Comparison of ENCODE assay signal across 33 cellular contexts in genomic region chr2:130357864-130358263, GRCh38.
"Had no signal": no experiment of that assay in that cellular context is flagged by ENCODE, and none has a peak within 500 bp of the region (broad histone marks: within the 10 kb centered on the region; RNA-seq: fewer than 3 reads in every experiment).

No MANE protein-coding gene starts in this region.

- H3K4me3 Mint-ChIP-seq: activated B cell treated with CpG ODN at 0.5 μM for 24 hours; activated CD8-positive, alpha-beta memory T cell treated with anti-CD3 and anti-CD28 coated beads, Interleukin-2, amount 10 ng/mL, durations not matched to agents 7 days and 5 days; activated naive CD4-positive, alpha-beta T cell treated with anti-CD3 and anti-CD28 coated beads, Interleukin-2, amount 10 ng/mL, durations not matched to agents 7 days and 5 days; activated naive CD8-positive, alpha-beta T cell treated with anti-CD3 and anti-CD28 coated beads, Interleukin-2, amount 10 ng/mL, durations not matched to agents 7 days and 5 days; endodermal cell; T-helper 17 cell; T-helper 2 cell treated with Interferon-gamma antibody and Interleukin-4, amounts not matched to agents 5 μg/mL and 100 μg/mL, for 36 hours had no signal

- H3K27ac ChIP-seq: ascending aorta, breast epithelium, cardiac muscle cell, colonic mucosa, WERI-Rb-1 had no signal

- H3K9me3 Mint-ChIP-seq: activated B cell treated with CpG ODN at 0.5 μM for 24 hours; activated naive CD4-positive, alpha-beta T cell treated with anti-CD3 and anti-CD28 coated beads, Interleukin-2, amount 50 U/mL, for 72 hours; activated naive CD8-positive, alpha-beta T cell treated with anti-CD3 and anti-CD28 coated beads, Interleukin-2, amount 10 ng/mL, durations not matched to agents 7 days and 5 days; activated T-helper 1 cell treated with anti-CD3 and anti-CD28 coated beads, Interleukin-12 subunit alpha, Interleukin-12 subunit beta, Interleukin-2, Interleukin-4 antibody, amounts not matched to agents 30 ng/mL and 10 ng/mL and 1 ng/mL, durations not matched to agents 14 hours and 24 hours and 36 hours; T-helper 2 cell treated with Interferon-gamma antibody and Interleukin-4, amounts not matched to agents 5 μg/mL and 100 μg/mL, for 36 hours had no signal

- H3K36me3 Mint-ChIP-seq: activated naive CD8-positive, alpha-beta T cell treated with anti-CD3 and anti-CD28 coated beads, Interleukin-2, amount 10 ng/mL, durations not matched to agents 7 days and 5 days had no signal

- FAIRE-seq: frontal cortex had no signal

- H3K36me3 ChIP-seq: ascending aorta, breast epithelium, cardiac muscle cell, colonic mucosa, WERI-Rb-1 had no signal

- H3K27me3 Mint-ChIP-seq: activated B cell treated with CpG ODN at 0.5 μM for 24 hours; activated CD8-positive, alpha-beta memory T cell treated with anti-CD3 and anti-CD28 coated beads, Interleukin-2, amount 10 ng/mL, durations not matched to agents 7 days and 5 days; brain; T-helper 17 cell had no signal

- H3K27ac Mint-ChIP-seq: activated B cell treated with CpG ODN at 0.5 μM for 24 hours; activated CD8-positive, alpha-beta memory T cell treated with anti-CD3 and anti-CD28 coated beads, Interleukin-2, amount 10 ng/mL, durations not matched to agents 7 days and 5 days; activated naive CD4-positive, alpha-beta T cell treated with anti-CD3 and anti-CD28 coated beads, Interleukin-2, amount 10 ng/mL, durations not matched to agents 7 days and 5 days; activated naive CD4-positive, alpha-beta T cell treated with anti-CD3 and anti-CD28 coated beads, Interleukin-2, amount 50 U/mL, for 72 hours; activated naive CD8-positive, alpha-beta T cell treated with anti-CD3 and anti-CD28 coated beads, Interleukin-2, amount 10 ng/mL, durations not matched to agents 7 days and 5 days; activated T-helper 1 cell treated with anti-CD3 and anti-CD28 coated beads, Interleukin-12 subunit alpha, Interleukin-12 subunit beta, Interleukin-2, Interleukin-4 antibody, amounts not matched to agents 30 ng/mL and 10 ng/mL and 1 ng/mL, durations not matched to agents 14 hours and 24 hours and 36 hours; brain; endodermal cell; T-helper 17 cell; T-helper 2 cell treated with Interferon-gamma antibody and Interleukin-4, amounts not matched to agents 5 μg/mL and 100 μg/mL, for 36 hours had no signal

- DNase-seq: activated B cell treated with CpG ODN at 0.5 μM for 24 hours; activated CD4-positive, alpha-beta T cell treated with anti-CD3 and anti-CD28 coated beads for 48 hours; activated CD4-positive, alpha-beta T cell treated with anti-CD3 and anti-CD28 coated beads, Interleukin-2, amount 50 U/mL, for 1 hour; activated CD4-positive, alpha-beta T cell treated with anti-CD3 and anti-CD28 coated beads, Interleukin-2, amount 50 U/mL, for 48 hours; activated CD8-positive, alpha-beta memory T cell treated with anti-CD3 and anti-CD28 coated beads, Interleukin-2, amount 10 ng/mL, durations not matched to agents 7 days and 5 days; activated CD8-positive, alpha-beta memory T cell treated with anti-CD3 and anti-CD28 coated beads, Interleukin-2, amount 50 U/mL, for 4 hours; activated gamma-delta T cell; activated naive CD4-positive, alpha-beta T cell; activated naive CD4-positive, alpha-beta T cell treated with anti-CD3 and anti-CD28 coated beads, Interleukin-2, amount 10 ng/mL, durations not matched to agents 7 days and 5 days; activated naive CD8-positive, alpha-beta T cell treated with anti-CD3 and anti-CD28 coated beads, Interleukin-2, amount 10 ng/mL, durations not matched to agents 7 days and 5 days; activated T-cell treated with anti-CD3 and anti-CD28 coated beads, Interleukin-2, amount 50 U/mL, for 1 hour; activated T-cell treated with anti-CD3 and anti-CD28 coated beads, Interleukin-2, amount 50 U/mL, for 48 hours; central memory CD4-positive, alpha-beta T cell; cerebellar nuclear complex; colonic mucosa; effector CD8-positive, alpha-beta T cell; endodermal cell; foreskin fibroblast; head of caudate nucleus; T-helper 1 cell; T-helper 17 cell; T1000; WERI-Rb-1 had no signal

- H3K4me3 ChIP-seq: ascending aorta, breast epithelium, cardiac muscle cell, colonic mucosa had no signal

- H3K27me3 ChIP-seq: ascending aorta, breast epithelium, cardiac muscle cell, colonic mucosa had no signal

- H3K9me3 ChIP-seq: ascending aorta, breast epithelium, colonic mucosa had no signal

- ATAC-seq: activated CD4-positive, CD25-positive, alpha-beta regulatory T cell treated with anti-CD3 and anti-CD28 coated beads, Interleukin-2, amount 50 U/mL, for 24 hours; activated CD8-positive, alpha-beta memory T cell treated with anti-CD3 and anti-CD28 coated beads, Interleukin-2, amount 10 ng/mL, durations not matched to agents 7 days and 5 days; activated naive CD4-positive, alpha-beta T cell treated with anti-CD3 and anti-CD28 coated beads, Interleukin-2, amount 50 U/mL, for 72 hours; esophagus mucosa; T-helper 17 cell had no signal
